In genomic region chr1:181356505-181357340, GRCh38 we compare ENCODE assay signal across 21 cellular contexts.
DNase-seq lines count a peak whose midpoint lies in the region; ATAC-seq and TF ChIP-seq lines count a peak whose summit lies in the region.
"Had no signal": no experiment of that assay in that cellular context is flagged by ENCODE, and none has a peak within 500 bp of the region (broad histone marks: within the 10 kb centered on the region; RNA-seq: fewer than 3 reads in every experiment).

No MANE protein-coding gene starts in this region.

- H3K27ac ChIP-seq in CD4-positive, CD25-positive, alpha-beta regulatory T cell (ENCODE audit: insufficient read depth, low read length, poor library complexity, severe bottlenecking), result no peak overlapping the region
- H3K27ac ChIP-seq in coronary artery, result no peak overlapping the region
- H3K27ac ChIP-seq: BLaER1 treated with 17β-estradiol and CSF1 and Interleukin-3, amounts not matched to agents 10 nM and 100 nM; body of pancreas; GM23248; prostate gland had no signal

- no peak for ATAC-seq in CD4-positive, CD25-positive, alpha-beta regulatory T cell (ENCODE audit: low read depth in 2 of 2)
- ATAC-seq: body of pancreas had no signal

- no peaks in the 10 kb centered on the region for H3K27me3 ChIP-seq in CD4-positive, CD25-positive, alpha-beta regulatory T cell (ENCODE audit: control insufficient read depth, insufficient read depth, low read length)
- H3K27me3 ChIP-seq: BLaER1 treated with 17β-estradiol and CSF1 and Interleukin-3, amounts not matched to agents 10 nM and 100 nM; body of pancreas had no signal

- H3K9me3 ChIP-seq in CD4-positive, CD25-positive, alpha-beta regulatory T cell (ENCODE audit: control insufficient read depth in 2 of 2, low read length in 2 of 2), result no peaks in the 10 kb centered on the region
- H3K9me3 ChIP-seq: BLaER1 treated with 17β-estradiol and CSF1 and Interleukin-3, amounts not matched to agents 10 nM and 100 nM; body of pancreas; prostate gland had no signal

- H3K9me3 Mint-ChIP-seq in CD4-positive, CD25-positive, alpha-beta regulatory T cell, result no peaks in the 10 kb centered on the region
- no peaks in the 10 kb centered on the region for H3K9me3 Mint-ChIP-seq in endothelial cell (ENCODE audit: unreplicated experiment)
- H3K9me3 Mint-ChIP-seq: activated B cell treated with CpG ODN at 0.5 μM for 24 hours; activated CD4-positive, alpha-beta memory T cell treated with anti-CD3 and anti-CD28 coated beads, Interleukin-2, amount 10 ng/mL, durations not matched to agents 7 days and 5 days; mesothelial cell of epicardium; nephron progenitor cell; T-helper 2 cell treated with Interferon-gamma antibody and Interleukin-4, amounts not matched to agents 5 μg/mL and 100 μg/mL, for 36 hours had no signal

- no peak for DNase-seq in CD4-positive, CD25-positive, alpha-beta regulatory T cell
- DNase-seq in MV-4-11 (lab: John Stamatoyannopoulos, UW) (peak; percentile 37), coronary artery (ENCODE audit: low spot score) (peak; percentile 64), medulla oblongata (ENCODE audit: extremely low spot score) (peak; percentile 31), DMS79 (lab: John Stamatoyannopoulos, UW) (no peak), NCI-H2171 (lab: John Stamatoyannopoulos, UW) (no peak), endothelial cell (ENCODE audit: low spot score) (no peak), HT-29 (ENCODE audit: low spot score) (no peak)
- DNase-seq: ACHN; activated B cell treated with CpG ODN at 0.5 μM for 24 hours; activated CD4-positive, alpha-beta memory T cell treated with anti-CD3 and anti-CD28 coated beads, Interleukin-2, amount 10 ng/mL, durations not matched to agents 7 days and 5 days; activated gamma-delta T cell treated with Interleukin-2 at 50 U/mL for 16 hours; body of pancreas; GM23248; NCI-H1417; NCI-H748 treated with DMSO at 0.1 percent for 48 hours; nephron progenitor cell had no signal

- peaks cover 0 to 14% (median 0%) of the 10 kb centered on the region in 4 donors for H3K4me1 Mint-ChIP-seq in CD4-positive, CD25-positive, alpha-beta regulatory T cell
- H3K4me1 Mint-ChIP-seq in endothelial cell (ENCODE audit: unreplicated experiment), result peaks cover 7% of the 10 kb centered on the region
- H3K4me1 Mint-ChIP-seq: activated B cell treated with CpG ODN at 0.5 μM for 24 hours; activated CD4-positive, alpha-beta memory T cell treated with anti-CD3 and anti-CD28 coated beads, Interleukin-2, amount 10 ng/mL, durations not matched to agents 7 days and 5 days; mesothelial cell of epicardium had no signal

- no peaks in the 10 kb centered on the region for H3K36me3 ChIP-seq in CD4-positive, CD25-positive, alpha-beta regulatory T cell (ENCODE audit: control insufficient read depth, insufficient read depth, low read length)
- H3K36me3 ChIP-seq: BLaER1 treated with 17β-estradiol and CSF1 and Interleukin-3, amounts not matched to agents 10 nM and 100 nM; prostate gland had no signal

- no peaks in the 10 kb centered on the region for H3K4me1 ChIP-seq in CD4-positive, CD25-positive, alpha-beta regulatory T cell (ENCODE audit: control insufficient read depth, insufficient read depth, low read length, poor library complexity, severe bottlenecking)
- H3K4me1 ChIP-seq: body of pancreas, prostate gland had no signal

- peak overlapping the region in 2 of 3 donors; percentile 34 to 43 for H3K27ac Mint-ChIP-seq in CD4-positive, CD25-positive, alpha-beta regulatory T cell
- H3K27ac Mint-ChIP-seq in endothelial cell (ENCODE audit: unreplicated experiment), result no peak overlapping the region
- H3K27ac Mint-ChIP-seq: activated B cell treated with CpG ODN at 0.5 μM for 24 hours; activated CD4-positive, alpha-beta memory T cell treated with anti-CD3 and anti-CD28 coated beads, Interleukin-2, amount 10 ng/mL, durations not matched to agents 7 days and 5 days; mesothelial cell of epicardium; nephron progenitor cell; T-helper 2 cell treated with Interferon-gamma antibody and Interleukin-4, amounts not matched to agents 5 μg/mL and 100 μg/mL, for 36 hours had no signal

- no peak overlapping the region for H3K4me3 Mint-ChIP-seq in CD4-positive, CD25-positive, alpha-beta regulatory T cell
- H3K4me3 Mint-ChIP-seq in endothelial cell (ENCODE audit: unreplicated experiment), result no peak overlapping the region
- H3K4me3 Mint-ChIP-seq: activated B cell treated with CpG ODN at 0.5 μM for 24 hours; activated CD4-positive, alpha-beta memory T cell treated with anti-CD3 and anti-CD28 coated beads, Interleukin-2, amount 10 ng/mL, durations not matched to agents 7 days and 5 days; mesothelial cell of epicardium; nephron progenitor cell; T-helper 2 cell treated with Interferon-gamma antibody and Interleukin-4, amounts not matched to agents 5 μg/mL and 100 μg/mL, for 36 hours had no signal

- H3K4me3 ChIP-seq in CD4-positive, CD25-positive, alpha-beta regulatory T cell (ENCODE audit: low read depth, low read length), result no peak overlapping the region
- H3K4me3 ChIP-seq in coronary artery, result no peak overlapping the region
- H3K4me3 ChIP-seq: BLaER1 treated with 17β-estradiol and CSF1 and Interleukin-3, amounts not matched to agents 10 nM and 100 nM; body of pancreas; GM23248; prostate gland had no signal

- peaks cover 4% of the 10 kb centered on the region for H3K36me3 Mint-ChIP-seq in CD4-positive, CD25-positive, alpha-beta regulatory T cell
- H3K36me3 Mint-ChIP-seq in endothelial cell (ENCODE audit: low read depth, unreplicated experiment), result no peaks in the 10 kb centered on the region
- H3K36me3 Mint-ChIP-seq: mesothelial cell of epicardium had no signal

- no peaks in the 10 kb centered on the region for H3K27me3 Mint-ChIP-seq in CD4-positive, CD25-positive, alpha-beta regulatory T cell
- peaks cover 2% of the 10 kb centered on the region for H3K27me3 Mint-ChIP-seq in endothelial cell (ENCODE audit: unreplicated experiment)

- TF ChIP-seq CTCF in coronary artery (IDR thresholded peaks at IDR 0.05), result no peak
- TF ChIP-seq CTCF in endothelial cell (IDR thresholded peaks at IDR 0.05; ENCODE audit: unreplicated experiment), result no peak

Comparison
In these comparisons a context has a peak if more than half of its experiments do, and no peak if none do; other contexts are left out.
1. DNase-seq: peak in MV-4-11 (single experiment), coronary artery (single experiment) and medulla oblongata (single experiment); none in CD4-positive, CD25-positive, alpha-beta regulatory T cell (0 of 3), DMS79 (single experiment), NCI-H2171 (single experiment), endothelial cell (single experiment) and HT-29 (single experiment).